In the genomic region with DNA sequence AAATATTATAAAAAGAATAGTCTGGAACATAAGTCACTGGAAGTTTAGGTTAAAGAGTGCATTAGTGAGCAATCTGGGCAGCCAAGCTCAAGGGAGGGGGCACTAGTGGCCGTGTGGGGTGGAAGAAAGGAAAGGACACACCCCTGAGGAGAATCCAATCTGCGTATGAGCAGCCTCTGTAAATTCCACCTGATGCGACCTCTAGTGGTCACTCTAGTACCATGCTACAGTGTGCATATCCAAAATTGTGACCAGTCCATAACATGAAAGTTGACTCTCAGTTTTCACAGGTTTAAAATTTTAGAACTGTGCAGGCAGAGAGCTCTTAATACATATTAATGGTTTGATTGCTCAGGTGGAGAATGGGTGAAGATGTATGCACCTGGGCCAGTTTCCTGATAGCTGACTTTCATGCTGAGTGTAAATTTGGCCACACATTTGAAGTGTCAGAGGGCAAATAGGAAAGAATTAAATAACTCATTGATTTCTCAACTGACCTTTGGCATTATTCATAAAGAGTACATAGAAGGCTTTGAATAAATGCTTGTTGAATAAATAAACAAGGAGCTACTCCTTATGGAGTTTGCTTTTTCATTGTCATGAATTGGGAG, we compare ENCODE assay signal across 8 cellular contexts.
A peak's percentile ranks its signal among the peaks of the same experiment; 100 is the strongest.
DNase-seq lines count a peak whose midpoint lies in the region; ATAC-seq and TF ChIP-seq lines count a peak whose summit lies in the region.

No MANE protein-coding gene starts in this region.

- no peaks in the 10 kb centered on the region for H3K9me3 ChIP-seq in neutrophil

- no peaks in the 10 kb centered on the region for H3K36me3 ChIP-seq in neutrophil

- peak; percentile 66 for DNase-seq in ELR (ENCODE audit: low read depth)
- DNase-seq in NCI-H82 treated with DMSO at 0.1 percent for 48 hours (lab: John Stamatoyannopoulos, UW; ENCODE audit: unreplicated experiment) = peak; percentile 72
- peak; percentile 34 for DNase-seq in activated T-cell treated with anti-CD3 and anti-CD28 coated beads for 4 hours
- DNase-seq in fibroblast of the aortic adventitia (ENCODE audit: low read depth) = peak; percentile 63
- no peak for DNase-seq in dedifferentiated amniotic fluid mesenchymal stem cell (ENCODE audit: extremely low spot score)

- no peaks in the 10 kb centered on the region for H3K4me1 ChIP-seq in neutrophil (ENCODE audit: control insufficient read depth in 1 of 2, insufficient read depth in 1 of 2, low read depth in 1 of 2, low read length in 1 of 2)

- TF ChIP-seq CTCF in fibroblast of the aortic adventitia (IDR thresholded peaks at IDR 0.05; ENCODE audit: insufficient read depth, low read length) (peak; percentile 89), neutrophil (IDR thresholded peaks at IDR 0.05) (peak; percentile 76)

- ATAC-seq in GM21423 (IDR thresholded peaks at IDR 0.05; ENCODE audit: unreplicated experiment) (peak; percentile 95), HG03571 (IDR thresholded peaks at IDR 0.05; ENCODE audit: unreplicated experiment) (peak; percentile 93)

- H3K27me3 ChIP-seq in neutrophil = no peaks in the 10 kb centered on the region

- H3K4me3 ChIP-seq in fibroblast of the aortic adventitia (ENCODE audit: low read depth, low read length) = no peak overlapping the region
- H3K4me3 ChIP-seq in neutrophil (ENCODE audit: low read depth in 1 of 2, low read length in 1 of 2) = no peak overlapping the region

- no peak overlapping the region for H3K27ac ChIP-seq in neutrophil
